In genomic region chr9:128999581-129000206, GRCh38 we compare ENCODE assay signal across 28 cellular contexts. TPM values are rescaled to one million over a fixed set of nuclear protein-coding genes. Genes with fewer than 3 reads are reported as not detected.
DNase-seq lines count a peak whose midpoint lies in the region; ATAC-seq and TF ChIP-seq lines count a peak whose summit lies in the region.
"Had no signal": no experiment of that assay in that cellular context is flagged by ENCODE, and none has a peak within 500 bp of the region (broad histone marks: within the 10 kb centered on the region; RNA-seq: fewer than 3 reads in every experiment).

No MANE protein-coding gene starts in this region.

- CTCF ChIA-PET in activated CD4-positive, alpha-beta T cell treated with anti-CD3 and anti-CD28 coated beads, Interleukin-2, amount 10 ng/mL, durations not matched to agents 7 days and 5 days (lab: Charles Lee) = no interaction called here
- CTCF ChIA-PET in CD4-positive, alpha-beta T cell (lab: Charles Lee) = no interaction called here
- CTCF ChIA-PET in naive thymus-derived CD4-positive, alpha-beta T cell (lab: Charles Lee) = interaction anchor here (0.6 kb wide), 1 partner anchor 182 kb away, joined by 5 read pairs; no protein-coding TSS in a partner anchor

- H3K4me1 Mint-ChIP-seq in activated CD4-positive, alpha-beta T cell treated with anti-CD3 and anti-CD28 coated beads, Interleukin-2, amount 10 ng/mL, durations not matched to agents 7 days and 5 days = peaks cover 24% of the 10 kb centered on the region
- H3K4me1 Mint-ChIP-seq in CD4-positive, alpha-beta T cell (ENCODE audit: low read depth) = peaks cover 12% of the 10 kb centered on the region
- peaks cover 16% of the 10 kb centered on the region for H3K4me1 Mint-ChIP-seq in activated T-helper 1 cell treated with anti-CD3 and anti-CD28 coated beads, Interleukin-12 subunit alpha, Interleukin-12 subunit beta, Interleukin-2, Interleukin-4 antibody, amounts not matched to agents 30 ng/mL and 10 ng/mL and 1 ng/mL, durations not matched to agents 14 hours and 24 hours and 36 hours (ENCODE audit: low read depth)
- H3K4me1 Mint-ChIP-seq in naive thymus-derived CD4-positive, alpha-beta T cell = peaks cover 11 to 30% (median 20%) of the 10 kb centered on the region in 7 donors
- H3K4me1 Mint-ChIP-seq: endodermal cell had no signal

- H3K36me3 Mint-ChIP-seq in activated CD4-positive, alpha-beta T cell treated with anti-CD3 and anti-CD28 coated beads, Interleukin-2, amount 10 ng/mL, durations not matched to agents 7 days and 5 days (ENCODE audit: low read depth) = peaks cover 66% of the 10 kb centered on the region
- H3K36me3 Mint-ChIP-seq in CD4-positive, alpha-beta T cell (ENCODE audit: low read depth) = peaks cover 90% of the 10 kb centered on the region
- H3K36me3 Mint-ChIP-seq in activated T-helper 1 cell treated with anti-CD3 and anti-CD28 coated beads, Interleukin-12 subunit alpha, Interleukin-12 subunit beta, Interleukin-2, Interleukin-4 antibody, amounts not matched to agents 30 ng/mL and 10 ng/mL and 1 ng/mL, durations not matched to agents 14 hours and 24 hours and 36 hours (ENCODE audit: low read depth) = peaks cover 57% of the 10 kb centered on the region
- H3K36me3 Mint-ChIP-seq in naive thymus-derived CD4-positive, alpha-beta T cell = peaks cover 13 to 62% (median 39%) of the 10 kb centered on the region in 5 donors

- H3K9me3 ChIP-seq in CD4-positive, alpha-beta T cell (ENCODE audit: control insufficient read depth, low read length) = no peaks in the 10 kb centered on the region
- H3K9me3 ChIP-seq in naive thymus-derived CD4-positive, alpha-beta T cell (ENCODE audit: control insufficient read depth in 2 of 3, low read length in 3 of 3) = no peaks in the 10 kb centered on the region
- H3K9me3 ChIP-seq: A549, HAP-1, heart right ventricle, MG63, transverse colon had no signal

- no peak for ATAC-seq in CD4-positive, alpha-beta T cell (ENCODE audit: poor library complexity)
- no peak for ATAC-seq in naive thymus-derived CD4-positive, alpha-beta T cell
- ATAC-seq: A549, esophagus mucosa, foreskin keratinocyte, heart right ventricle, right cardiac atrium, T-helper 17 cell had no signal

- H3K27me3 ChIP-seq in CD4-positive, alpha-beta T cell (ENCODE audit: control insufficient read depth, insufficient read depth, low read length) = no peaks in the 10 kb centered on the region
- no peaks in the 10 kb centered on the region for H3K27me3 ChIP-seq in naive thymus-derived CD4-positive, alpha-beta T cell (ENCODE audit: control insufficient read depth in 2 of 2, insufficient read depth in 2 of 2, low read length in 2 of 2)
- H3K27me3 ChIP-seq: foreskin keratinocyte, heart right ventricle, MG63, transverse colon had no signal

- no peaks in the 10 kb centered on the region for H3K9me3 Mint-ChIP-seq in activated CD4-positive, alpha-beta T cell treated with anti-CD3 and anti-CD28 coated beads, Interleukin-2, amount 10 ng/mL, durations not matched to agents 7 days and 5 days
- H3K9me3 Mint-ChIP-seq in CD4-positive, alpha-beta T cell = no peaks in the 10 kb centered on the region
- no peaks in the 10 kb centered on the region for H3K9me3 Mint-ChIP-seq in activated T-helper 1 cell treated with anti-CD3 and anti-CD28 coated beads, Interleukin-12 subunit alpha, Interleukin-12 subunit beta, Interleukin-2, Interleukin-4 antibody, amounts not matched to agents 30 ng/mL and 10 ng/mL and 1 ng/mL, durations not matched to agents 14 hours and 24 hours and 36 hours
- peaks cover 0 to 1% (median 0%) of the 10 kb centered on the region in 11 donors for H3K9me3 Mint-ChIP-seq in naive thymus-derived CD4-positive, alpha-beta T cell
- H3K9me3 Mint-ChIP-seq: endodermal cell had no signal

- intact Hi-C loops in CD4-positive, alpha-beta T cell (cut with DNase I, micrococcal nuclease) = no loop called here
- intact Hi-C loops in activated T-helper 1 cell treated with anti-CD3 and anti-CD28 coated beads, Interleukin-12 subunit alpha, Interleukin-12 subunit beta, Interleukin-2, Interleukin-4 antibody, amounts not matched to agents 30 ng/mL and 10 ng/mL and 1 ng/mL, durations not matched to agents 14 hours and 24 hours and 36 hours (cut with micrococcal nuclease) = no loop called here
- intact Hi-C loops in naive thymus-derived CD4-positive, alpha-beta T cell (cut with micrococcal nuclease) = no loop called here

- POLR2A ChIA-PET in activated CD4-positive, alpha-beta T cell treated with anti-CD3 and anti-CD28 coated beads, Interleukin-2, amount 10 ng/mL, durations not matched to agents 7 days and 5 days (lab: Charles Lee) = no interaction called here
- POLR2A ChIA-PET in CD4-positive, alpha-beta T cell (lab: Charles Lee) = no interaction called here
- POLR2A ChIA-PET in naive thymus-derived CD4-positive, alpha-beta T cell (lab: Charles Lee) = interaction anchor here (0.5 kb wide), 1 partner anchor 56 kb away, joined by 3 read pairs; no protein-coding TSS in a partner anchor

- no peak overlapping the region for H3K4me3 Mint-ChIP-seq in activated CD4-positive, alpha-beta T cell treated with anti-CD3 and anti-CD28 coated beads, Interleukin-2, amount 10 ng/mL, durations not matched to agents 7 days and 5 days
- H3K4me3 Mint-ChIP-seq in CD4-positive, alpha-beta T cell = no peak overlapping the region
- H3K4me3 Mint-ChIP-seq in activated T-helper 1 cell treated with anti-CD3 and anti-CD28 coated beads, Interleukin-12 subunit alpha, Interleukin-12 subunit beta, Interleukin-2, Interleukin-4 antibody, amounts not matched to agents 30 ng/mL and 10 ng/mL and 1 ng/mL, durations not matched to agents 14 hours and 24 hours and 36 hours = no peak overlapping the region
- peak overlapping the region in 1 of 10 donors; percentile 8 for H3K4me3 Mint-ChIP-seq in naive thymus-derived CD4-positive, alpha-beta T cell
- H3K4me3 Mint-ChIP-seq: endodermal cell, T-helper 17 cell had no signal

- H3K27ac ChIP-seq in CD4-positive, alpha-beta T cell (ENCODE audit: low read depth, low read length) = no peak overlapping the region
- peak overlapping the region; percentile 12 for H3K27ac ChIP-seq in naive thymus-derived CD4-positive, alpha-beta T cell (ENCODE audit: low read depth, low read length)
- H3K27ac ChIP-seq: A549, coronary artery, foreskin keratinocyte, heart right ventricle, transverse colon had no signal

- H3K36me3 ChIP-seq in naive thymus-derived CD4-positive, alpha-beta T cell (ENCODE audit: control insufficient read depth in 2 of 3, insufficient read depth in 3 of 3, low read length in 3 of 3) = peaks cover 15 to 88% (median 52%) of the 10 kb centered on the region in 3 experiments

- peak overlapping the region; percentile 84 for H3K27ac Mint-ChIP-seq in activated CD4-positive, alpha-beta T cell treated with anti-CD3 and anti-CD28 coated beads, Interleukin-2, amount 10 ng/mL, durations not matched to agents 7 days and 5 days
- peak overlapping the region; percentile 64 for H3K27ac Mint-ChIP-seq in CD4-positive, alpha-beta T cell
- H3K27ac Mint-ChIP-seq in activated T-helper 1 cell treated with anti-CD3 and anti-CD28 coated beads, Interleukin-12 subunit alpha, Interleukin-12 subunit beta, Interleukin-2, Interleukin-4 antibody, amounts not matched to agents 30 ng/mL and 10 ng/mL and 1 ng/mL, durations not matched to agents 14 hours and 24 hours and 36 hours = peak overlapping the region; percentile 12
- H3K27ac Mint-ChIP-seq in naive thymus-derived CD4-positive, alpha-beta T cell = peak overlapping the region in 4 of 9 donors; percentile 44 to 79 (median 64)
- H3K27ac Mint-ChIP-seq: endodermal cell, T-helper 17 cell had no signal

- no peak for DNase-seq in activated CD4-positive, alpha-beta T cell treated with anti-CD3 and anti-CD28 coated beads, Interleukin-2, amount 10 ng/mL, durations not matched to agents 7 days and 5 days
- no peak for DNase-seq in activated CD4-positive, alpha-beta T cell treated with anti-CD3 and anti-CD28 coated beads for 4 hours
- no peak for DNase-seq in CD4-positive, alpha-beta T cell
- no peak for DNase-seq in activated T-helper 1 cell treated with anti-CD3 and anti-CD28 coated beads, Interleukin-12 subunit alpha, Interleukin-12 subunit beta, Interleukin-2, Interleukin-4 antibody, amounts not matched to agents 30 ng/mL and 10 ng/mL and 1 ng/mL, durations not matched to agents 14 hours and 24 hours and 36 hours (ENCODE audit: low spot score)
- DNase-seq in naive thymus-derived CD4-positive, alpha-beta T cell = no peak
- no peak for DNase-seq in COLO668 (lab: John Stamatoyannopoulos, UW; ENCODE audit: unreplicated experiment)
- no peak for DNase-seq in NCI-H2196 (lab: John Stamatoyannopoulos, UW; ENCODE audit: unreplicated experiment)
- no peak for DNase-seq in COR-L47 (lab: John Stamatoyannopoulos, UW)
- DNase-seq: activated CD8-positive, alpha-beta memory T cell treated with anti-CD3 and anti-CD28 coated beads, Interleukin-2, amount 50 U/mL, for 48 hours; activated gamma-delta T cell treated with Interleukin-2 at 50 U/mL for 16 hours; anterior cingulate cortex; endodermal cell; foreskin keratinocyte; heart right ventricle; KBM-7; mammary epithelial cell; MG63; NCI-H1417; NCI-H2029 treated with DMSO at 0.1 percent for 48 hours; NCI-H226; right cardiac atrium; stimulated activated CD4-positive, alpha-beta T cell treated with anti-CD3 and anti-CD28 coated beads, Interleukin-2, amount 100 ng/mL, for 24 hours; T-helper 17 cell; transverse colon had no signal

- no peak overlapping the region for H3K4me3 ChIP-seq in naive thymus-derived CD4-positive, alpha-beta T cell (ENCODE audit: low read length)
- H3K4me3 ChIP-seq: A549, coronary artery, HAP-1, heart right ventricle, MG63, transverse colon had no signal

- peaks cover 0 to 6% of the 10 kb centered on the region in 2 donors for H3K4me1 ChIP-seq in naive thymus-derived CD4-positive, alpha-beta T cell (ENCODE audit: control insufficient read depth in 2 of 2, insufficient read depth in 2 of 2, low read length in 2 of 2)
- H3K4me1 ChIP-seq: A549, foreskin keratinocyte, HAP-1, transverse colon had no signal

- TF ChIP-seq CTCF in CD4-positive, alpha-beta T cell (IDR thresholded peaks at IDR 0.05) = no peak

- no peaks in the 10 kb centered on the region for H3K27me3 Mint-ChIP-seq in activated CD4-positive, alpha-beta T cell treated with anti-CD3 and anti-CD28 coated beads, Interleukin-2, amount 10 ng/mL, durations not matched to agents 7 days and 5 days
- H3K27me3 Mint-ChIP-seq in CD4-positive, alpha-beta T cell = no peaks in the 10 kb centered on the region
- H3K27me3 Mint-ChIP-seq in activated T-helper 1 cell treated with anti-CD3 and anti-CD28 coated beads, Interleukin-12 subunit alpha, Interleukin-12 subunit beta, Interleukin-2, Interleukin-4 antibody, amounts not matched to agents 30 ng/mL and 10 ng/mL and 1 ng/mL, durations not matched to agents 14 hours and 24 hours and 36 hours (ENCODE audit: insufficient read depth) = no peaks in the 10 kb centered on the region
- H3K27me3 Mint-ChIP-seq in naive thymus-derived CD4-positive, alpha-beta T cell = no peaks in the 10 kb centered on the region
- H3K27me3 Mint-ChIP-seq: T-helper 17 cell had no signal

RNA-seq across cellular contexts. Expression of gene SH3GLB2, which starts 28.4 kb away (rescaled TPM):
- 100 to 1,000 TPM; 111 to 124 TPM for total RNA-seq in activated CD4-positive, alpha-beta T cell treated with anti-CD3 and anti-CD28 coated beads, Interleukin-2, amount 10 ng/mL, durations not matched to agents 7 days and 5 days
- total RNA-seq in CD4-positive, alpha-beta T cell = 10 to 100 TPM; 65.6 to 69.1 TPM
- total RNA-seq in activated T-helper 1 cell treated with anti-CD3 and anti-CD28 coated beads, Interleukin-12 subunit alpha, Interleukin-12 subunit beta, Interleukin-2, Interleukin-4 antibody, amounts not matched to agents 30 ng/mL and 10 ng/mL and 1 ng/mL, durations not matched to agents 14 hours and 24 hours and 36 hours = 71.1 and 74.8 TPM in 2 replicates
- total RNA-seq in naive thymus-derived CD4-positive, alpha-beta T cell = 100 to 1,000 TPM in 2 of 5 experiments, 10 to 100 TPM in 3; 76.3 to 106 (median 86.2) TPM
- 10 to 100 TPM; 22.5 to 31.7 TPM for polyA plus RNA-seq in naive thymus-derived CD4-positive, alpha-beta T cell

RNA-seq across cellular contexts. Expression of gene MIGA2, which starts 36.7 kb away (rescaled TPM):
- 10 to 100 TPM; 33.8 to 43.1 TPM for total RNA-seq in activated CD4-positive, alpha-beta T cell treated with anti-CD3 and anti-CD28 coated beads, Interleukin-2, amount 10 ng/mL, durations not matched to agents 7 days and 5 days
- total RNA-seq in CD4-positive, alpha-beta T cell = 10 to 100 TPM; 53.2 to 56.9 TPM
- total RNA-seq in activated T-helper 1 cell treated with anti-CD3 and anti-CD28 coated beads, Interleukin-12 subunit alpha, Interleukin-12 subunit beta, Interleukin-2, Interleukin-4 antibody, amounts not matched to agents 30 ng/mL and 10 ng/mL and 1 ng/mL, durations not matched to agents 14 hours and 24 hours and 36 hours = 43.4 and 43.8 TPM in 2 replicates
- 10 to 100 TPM; 50.0 to 73.4 (median 60.7) TPM for total RNA-seq in naive thymus-derived CD4-positive, alpha-beta T cell
- 10 to 100 TPM in 1 of 2 donors, 1 to 10 TPM in 1; 7.1 to 15.2 TPM for polyA plus RNA-seq in naive thymus-derived CD4-positive, alpha-beta T cell

RNA-seq across cellular contexts. Expression of gene NUP188, which starts 52.2 kb away (rescaled TPM):
- 10 to 100 TPM; 87.7 to 87.8 TPM for total RNA-seq in activated CD4-positive, alpha-beta T cell treated with anti-CD3 and anti-CD28 coated beads, Interleukin-2, amount 10 ng/mL, durations not matched to agents 7 days and 5 days
- total RNA-seq in CD4-positive, alpha-beta T cell = 10 to 100 TPM; 43.0 to 43.9 TPM
- 154 and 158 TPM in 2 replicates for total RNA-seq in activated T-helper 1 cell treated with anti-CD3 and anti-CD28 coated beads, Interleukin-12 subunit alpha, Interleukin-12 subunit beta, Interleukin-2, Interleukin-4 antibody, amounts not matched to agents 30 ng/mL and 10 ng/mL and 1 ng/mL, durations not matched to agents 14 hours and 24 hours and 36 hours
- 10 to 100 TPM; 55.7 to 98.7 (median 63.7) TPM for total RNA-seq in naive thymus-derived CD4-positive, alpha-beta T cell
- 10 to 100 TPM; 24.8 to 39.5 TPM for polyA plus RNA-seq in naive thymus-derived CD4-positive, alpha-beta T cell

RNA-seq across cellular contexts. Expression of gene DOLK, which starts 52.3 kb away (rescaled TPM):
- total RNA-seq in activated CD4-positive, alpha-beta T cell treated with anti-CD3 and anti-CD28 coated beads, Interleukin-2, amount 10 ng/mL, durations not matched to agents 7 days and 5 days = 1 to 10 TPM; 8.4 to 9.2 TPM
- total RNA-seq in CD4-positive, alpha-beta T cell = 1 to 10 TPM; 7.4 to 7.8 TPM
- total RNA-seq in activated T-helper 1 cell treated with anti-CD3 and anti-CD28 coated beads, Interleukin-12 subunit alpha, Interleukin-12 subunit beta, Interleukin-2, Interleukin-4 antibody, amounts not matched to agents 30 ng/mL and 10 ng/mL and 1 ng/mL, durations not matched to agents 14 hours and 24 hours and 36 hours = 17.7 and 18.1 TPM in 2 replicates
- total RNA-seq in naive thymus-derived CD4-positive, alpha-beta T cell = 10 to 100 TPM in 2 of 5 experiments, 1 to 10 TPM in 3; 6.0 to 12.8 (median 9.5) TPM
- 10 to 100 TPM in 1 of 2 donors, 1 to 10 TPM in 1; 7.6 to 10.5 TPM for polyA plus RNA-seq in naive thymus-derived CD4-positive, alpha-beta T cell
